3 cellular contexts compared by ENCODE assay signal in the genomic region with DNA sequence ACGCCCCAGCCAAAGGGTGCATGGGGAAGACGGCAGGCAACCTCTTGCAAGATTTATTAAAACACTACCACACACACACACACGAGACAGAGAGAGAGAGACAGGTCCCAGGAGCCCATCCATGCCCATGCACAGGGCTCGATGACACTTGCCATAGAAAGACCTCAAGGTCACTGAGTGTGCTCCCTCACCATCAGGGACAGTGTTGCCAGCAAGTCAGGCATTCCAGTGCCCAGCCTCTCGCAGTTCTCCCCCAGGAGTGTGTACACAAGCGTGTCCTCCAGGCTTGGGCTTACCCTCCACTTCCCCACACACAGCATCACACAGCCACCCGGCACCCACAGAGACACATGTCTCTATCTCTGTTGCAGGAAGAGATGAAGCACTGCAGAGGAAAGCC.
TF ChIP-seq lines count a peak whose summit lies in the region.

No MANE protein-coding gene starts in this region.

TF ChIP-seq in GM23338, 12 proteins besides CTCF, POLR2A, EP300 and RAD21 (continues in another document):
- TF ChIP-seq POLR2AphosphoS5 (IDR thresholded peaks at IDR 0.05; ENCODE audit: low read depth), result no peak
- no peak for TF ChIP-seq ZNF331 (CRISPR knock-in tag; IDR thresholded peaks at IDR 0.05; ENCODE audit: low read depth)
- no peak for TF ChIP-seq ZNF114 (CRISPR knock-in tag; IDR thresholded peaks at IDR 0.05)
- TF ChIP-seq ETS1 (IDR thresholded peaks at IDR 0.05), result no peak
- TF ChIP-seq JUNB (IDR thresholded peaks at IDR 0.05; ENCODE audit: unreplicated experiment), result no peak

TF ChIP-seq in IMR-90, 13 proteins besides CTCF, POLR2A, EP300 and RAD21:
- no peak for TF ChIP-seq CEBPB (IDR thresholded peaks at IDR 0.05; ENCODE audit: low read depth, low read length)
- no peak for TF ChIP-seq ELK1 (IDR thresholded peaks at IDR 0.05; ENCODE audit: borderline replicate concordance, low read depth, low read length)
- TF ChIP-seq SMC3 (IDR thresholded peaks at IDR 0.05; ENCODE audit: low read depth, low read length), result no peak
- TF ChIP-seq CHD1 (IDR thresholded peaks at IDR 0.05; ENCODE audit: low read depth, low read length), result no peak
- TF ChIP-seq NFE2L2 (IDR thresholded peaks at IDR 0.05; ENCODE audit: low read depth, low read length), result no peak
- no peak for TF ChIP-seq MAZ (IDR thresholded peaks at IDR 0.05; ENCODE audit: borderline replicate concordance, low read depth, low read length)
- TF ChIP-seq RFX5 (IDR thresholded peaks at IDR 0.05; ENCODE audit: low read depth, low read length), result no peak
- TF ChIP-seq MXI1 (IDR thresholded peaks at IDR 0.05; ENCODE audit: borderline replicate concordance, low read depth, low read length), result no peak
- TF ChIP-seq MAFK (IDR thresholded peaks at IDR 0.05; ENCODE audit: low read depth, low read length), result no peak
- TF ChIP-seq BHLHE40 (IDR thresholded peaks at IDR 0.05; ENCODE audit: low read depth, low read length), result no peak
- no peak for TF ChIP-seq RCOR1 (IDR thresholded peaks at IDR 0.05; ENCODE audit: insufficient replicate concordance, low read length)
- no peak for TF ChIP-seq FOS (IDR thresholded peaks at IDR 0.05; ENCODE audit: low read depth, low read length)
- TF ChIP-seq USF2 (IDR thresholded peaks at IDR 0.05; ENCODE audit: low read depth, low read length), result no peak

TF ChIP-seq in GM12891, 5 proteins besides CTCF, POLR2A, EP300 and RAD21:
- TF ChIP-seq POU2F2 (IDR thresholded peaks at IDR 0.05; ENCODE audit: low read depth, low read length), result no peak
- TF ChIP-seq SPI1 (IDR thresholded peaks at IDR 0.05; ENCODE audit: low read depth, low read length), result no peak
- no peak for TF ChIP-seq POLR2AphosphoS5 (IDR thresholded peaks at IDR 0.05; ENCODE audit: low read depth, low read length)
- no peak for TF ChIP-seq PAX5 (IDR thresholded peaks at IDR 0.05; ENCODE audit: insufficient read depth, low read length, severe bottlenecking)
- no peak for TF ChIP-seq TAF1 (IDR thresholded peaks at IDR 0.05; ENCODE audit: low read depth, low read length)
